Comparison of ENCODE assay signal across 8 cellular contexts in genomic region chr6:111759836-111760785, GRCh38.
A peak's percentile ranks its signal among the peaks of the same experiment; 100 is the strongest.
DNase-seq lines count a peak whose midpoint lies in the region; ATAC-seq, FAIRE-seq and TF ChIP-seq lines count a peak whose summit lies in the region.

No MANE protein-coding gene starts in this region.

- DNase-seq in Right ventricle myocardium inferior (ENCODE audit: missing footprints) (no peak), cardiac septum (ENCODE audit: low spot score) (no peak), bronchial epithelial cell (ENCODE audit: low read depth) (peak; percentile 23), middle frontal gyrus (ENCODE audit: extremely low spot score, low spot score) (peak; percentile 47), vagina (ENCODE audit: extremely low spot score in 2 of 2) (no peak), HuH-7.5 (ENCODE audit: low spot score) (no peak)

- FAIRE-seq in bronchial epithelial cell (lab: Jason Lieb, UNC): no peak

- H3K9me3 ChIP-seq in vagina: no peaks in the 10 kb centered on the region

- peaks cover 34% of the 10 kb centered on the region for H3K4me1 ChIP-seq in vagina

- H3K27ac ChIP-seq in vagina: peak overlapping the region; percentile 74

- no peak overlapping the region for H3K4me3 ChIP-seq in bronchial epithelial cell (ENCODE audit: low read depth, low read length)
- H3K4me3 ChIP-seq in vagina: peak overlapping the region in 1 of 2 donors; percentile 5

- H3K36me3 ChIP-seq in bronchial epithelial cell (ENCODE audit: control insufficient read depth, insufficient read depth, low read length): no peaks in the 10 kb centered on the region
- H3K36me3 ChIP-seq in vagina: no peaks in the 10 kb centered on the region

- peak in 1 of 2 donors; percentile 8 for TF ChIP-seq POLR2A in vagina (IDR thresholded peaks at IDR 0.05)

- no peaks in the 10 kb centered on the region for H3K27me3 ChIP-seq in bronchial epithelial cell (ENCODE audit: control insufficient read depth, insufficient read depth, low read length)
- no peaks in the 10 kb centered on the region for H3K27me3 ChIP-seq in vagina

- no peak for TF ChIP-seq CTCF in bronchial epithelial cell (IDR thresholded peaks at IDR 0.05; ENCODE audit: insufficient read depth, low read length, severe bottlenecking)
- TF ChIP-seq CTCF in vagina (IDR thresholded peaks at IDR 0.05): no peak

- intact Hi-C loops in Right ventricle myocardium inferior (cut with DNase I) (no loop called here), cardiac septum (cut with DNase I) (loop anchor here (5.0 kb wide), 1 partner anchor 112 kb away; the partner anchor contains the start of gene FYN), vagina (cut with DNase I) (no loop called here)

- ATAC-seq in Right ventricle myocardium inferior (peak; percentile 58), HG02610 (IDR thresholded peaks at IDR 0.05; ENCODE audit: unreplicated experiment) (no peak), GM19035 (IDR thresholded peaks at IDR 0.05; ENCODE audit: unreplicated experiment) (no peak)

Comparison
In these comparisons a context has a peak if more than half of its experiments do, and no peak if none do; other contexts are left out.
1. DNase-seq: peak in bronchial epithelial cell (single experiment) and middle frontal gyrus (single experiment); none in Right ventricle myocardium inferior (single experiment), cardiac septum (single experiment), vagina (0 of 2) and HuH-7.5 (single experiment).